Comparison of ENCODE assay signal across 25 cellular contexts in the genomic region with DNA sequence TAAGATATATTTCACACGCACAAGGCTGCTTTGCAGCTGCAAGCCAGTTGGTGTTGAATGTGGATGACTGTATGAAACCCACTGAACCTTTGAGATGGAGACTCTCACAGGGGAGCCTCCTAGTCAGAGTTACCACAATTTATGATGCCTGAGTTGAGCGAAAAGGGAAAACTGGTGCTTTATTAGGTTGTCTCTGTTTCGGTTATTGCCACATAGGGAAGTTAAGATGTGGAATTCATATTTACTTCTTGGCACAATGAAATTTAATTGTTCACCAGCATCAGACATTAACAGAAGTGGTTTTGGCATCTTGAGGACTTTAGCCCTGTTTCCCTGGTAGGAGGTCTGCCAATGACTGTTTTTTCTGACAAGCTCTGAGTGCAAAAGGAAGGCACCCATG.
"Had no signal": no experiment of that assay in that cellular context is flagged by ENCODE, and none has a peak within 500 bp of the region (broad histone marks: within the 10 kb centered on the region; RNA-seq: fewer than 3 reads in every experiment).

No MANE protein-coding gene starts in this region.

- ATAC-seq: HepG2, Panc1, PC-3 had no signal

- H3K9ac ChIP-seq: SK-N-SH had no signal

- H3K27ac ChIP-seq: RWPE1 had no signal

- H3K4me2 ChIP-seq: SK-N-SH had no signal

- DNase-seq: IMR-90; Karpas-422; KG1; MM.1S; NCI-H1048; NCI-H1105; NCI-H1417 treated with DMSO at 0.1 percent for 48 hours; NCI-H146; NCI-H187; NCI-H2029; NCI-H2081 treated with DMSO at 0.1 percent for 48 hours; NCI-H2171; NCI-H226; NCI-H446; NCI-H510A; NCI-H524 treated with DMSO at 0.1 percent for 48 hours; NCI-H69; NCI-H774; NK-92 treated with Interleukin-12 subunit alpha and Interleukin-12 subunit beta, amount 100 ng/mL, for 24 hours; PC-3; SHP77; SK-N-SH had no signal

- H3K9me3 ChIP-seq: SK-N-SH had no signal
